In genomic region chr7:29120955-29121354, GRCh38 we compare ENCODE assay signal across 8 cellular contexts.
"Had no signal": no experiment of that assay in that cellular context is flagged by ENCODE, and none has a peak within 500 bp of the region (broad histone marks: within the 10 kb centered on the region; RNA-seq: fewer than 3 reads in every experiment).

No MANE protein-coding gene starts in this region.

- DNase-seq: GOT3, H7, KG1 had no signal

- FAIRE-seq: HepG2, K562 had no signal

- H3K4me3 ChIP-seq: HAP-1, K562 had no signal

- H3K9me3 ChIP-seq: HAP-1 had no signal

- H3K36me3 ChIP-seq: HAP-1 had no signal

- ATAC-seq: HCT116, HepG2, K562 had no signal

- H3K27ac ChIP-seq: HL-60 had no signal

- H3K4me1 ChIP-seq: HAP-1 had no signal
